In the genomic region with DNA sequence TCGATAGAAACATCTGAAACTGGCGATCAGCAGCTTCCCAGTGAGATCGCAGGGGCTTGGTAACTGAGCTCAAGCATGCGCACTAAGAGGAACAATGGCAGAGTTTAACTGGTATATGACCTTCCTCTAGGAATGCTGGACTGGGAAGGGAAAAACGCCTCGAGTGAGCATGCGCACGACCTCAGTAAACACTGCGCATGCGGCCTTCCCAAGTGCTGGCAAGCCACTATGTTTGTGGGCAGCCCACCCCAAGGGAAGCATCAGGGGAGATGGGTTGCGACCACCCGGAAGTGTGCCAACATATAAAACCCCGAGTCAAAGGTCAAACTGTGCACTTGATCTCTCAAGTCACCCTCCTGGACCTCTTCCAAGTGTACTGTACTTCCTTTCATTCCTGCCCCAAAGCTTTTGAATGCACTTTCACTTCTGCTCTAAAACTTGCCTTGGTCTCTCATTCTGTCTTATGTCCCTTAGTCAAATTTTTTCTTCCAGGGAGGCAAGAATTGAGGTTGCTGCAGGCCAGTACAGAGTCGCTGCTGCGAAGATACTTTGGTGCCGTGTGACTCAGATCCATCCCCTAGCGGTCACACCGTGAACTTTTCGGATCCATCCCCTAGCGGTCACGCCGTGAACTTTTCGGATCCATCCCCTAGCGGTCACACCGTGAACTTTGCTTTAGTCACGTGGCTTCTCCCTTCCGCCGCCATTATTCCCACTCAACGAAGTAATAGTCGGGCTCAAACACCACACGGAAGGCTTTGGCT, we compare ENCODE assay signal across 8 cellular contexts.
A peak's percentile ranks its signal among the peaks of the same experiment; 100 is the strongest.
DNase-seq lines count a peak whose midpoint lies in the region; ATAC-seq, FAIRE-seq and TF ChIP-seq lines count a peak whose summit lies in the region.

No MANE protein-coding gene starts in this region.

- H3K36me3 ChIP-seq in iPS DF 6.9 (ENCODE audit: control insufficient read depth, insufficient read depth, low read length) (no peaks in the 10 kb centered on the region), skeletal muscle tissue (ENCODE audit: control insufficient read depth in 3 of 3, insufficient read depth in 3 of 3, low read length in 3 of 3) (no peaks in the 10 kb centered on the region)

- FAIRE-seq in RCC 7860 (lab: Jason Lieb, UNC) = no peak

- H3K9me3 Mint-ChIP-seq in activated naive CD4-positive, alpha-beta T cell treated with anti-CD3 and anti-CD28 coated beads for 36 hours = no peaks in the 10 kb centered on the region
- no peaks in the 10 kb centered on the region for H3K9me3 Mint-ChIP-seq in activated T-cell treated with anti-CD3 and anti-CD28 coated beads, Interleukin-2, amount 50 U/mL, for 72 hours

- no peak for DNase-seq in HFF-Myc (ENCODE audit: extremely low read depth, low read depth)
- DNase-seq in astrocyte of the spinal cord (ENCODE audit: low read depth, low spot score) = no peak
- DNase-seq in iPS DF 6.9 (ENCODE audit: low read depth, low spot score) = peak; percentile 81
- DNase-seq in RCC 7860 (ENCODE audit: low spot score) = no peak
- no peak for DNase-seq in HuH-7.5 (ENCODE audit: low spot score)
- no peak for DNase-seq in activated naive CD4-positive, alpha-beta T cell treated with anti-CD3 and anti-CD28 coated beads for 36 hours
- DNase-seq in activated T-cell treated with anti-CD3 and anti-CD28 coated beads, Interleukin-2, amount 50 U/mL, for 72 hours = no peak

- ATAC-seq in activated T-cell treated with anti-CD3 and anti-CD28 coated beads, Interleukin-2, amount 50 U/mL, for 72 hours (replicated peaks in 1 of 2) = no peak

- H3K4me1 ChIP-seq in iPS DF 6.9 (ENCODE audit: control insufficient read depth, insufficient read depth, low read length) (no peaks in the 10 kb centered on the region), skeletal muscle tissue (ENCODE audit: control insufficient read depth in 3 of 3, insufficient read depth in 3 of 3, low read length in 3 of 3) (peaks cover 27 to 29% (median 29%) of the 10 kb centered on the region in 3 donors)

- H3K27me3 Mint-ChIP-seq in activated naive CD4-positive, alpha-beta T cell treated with anti-CD3 and anti-CD28 coated beads for 36 hours (ENCODE audit: low read depth) = peaks cover 13% of the 10 kb centered on the region
- peaks cover 29% of the 10 kb centered on the region for H3K27me3 Mint-ChIP-seq in activated T-cell treated with anti-CD3 and anti-CD28 coated beads, Interleukin-2, amount 50 U/mL, for 72 hours (ENCODE audit: low read depth)

- H3K9me3 ChIP-seq in iPS DF 6.9 (ENCODE audit: control insufficient read depth, insufficient read depth, low read length) (no peaks in the 10 kb centered on the region), skeletal muscle tissue (ENCODE audit: control insufficient read depth in 3 of 3, low read length in 3 of 3) (no peaks in the 10 kb centered on the region)

- no peaks in the 10 kb centered on the region for H3K4me1 Mint-ChIP-seq in activated naive CD4-positive, alpha-beta T cell treated with anti-CD3 and anti-CD28 coated beads for 36 hours (ENCODE audit: low read depth)
- no peaks in the 10 kb centered on the region for H3K4me1 Mint-ChIP-seq in activated T-cell treated with anti-CD3 and anti-CD28 coated beads, Interleukin-2, amount 50 U/mL, for 72 hours (ENCODE audit: low read depth)

- no peak overlapping the region for H3K4me3 Mint-ChIP-seq in activated naive CD4-positive, alpha-beta T cell treated with anti-CD3 and anti-CD28 coated beads for 36 hours
- H3K4me3 Mint-ChIP-seq in activated T-cell treated with anti-CD3 and anti-CD28 coated beads, Interleukin-2, amount 50 U/mL, for 72 hours = no peak overlapping the region

- H3K9ac ChIP-seq in skeletal muscle tissue (ENCODE audit: low read depth in 1 of 3, low read length in 3 of 3) = no peak overlapping the region

- in situ Hi-C loops in astrocyte of the spinal cord (cut with HindIII; ENCODE audit: low sequenced_read_pairs) = no loop called here

- TF ChIP-seq CTCF in HFF-Myc (IDR thresholded peaks at IDR 0.05; ENCODE audit: low read depth, low read length, missing control alignments) = peak; percentile 46
- TF ChIP-seq CTCF in astrocyte of the spinal cord (IDR thresholded peaks at IDR 0.05; ENCODE audit: low read depth, low read length) = peak; percentile 57

- intact Hi-C loops in activated naive CD4-positive, alpha-beta T cell treated with anti-CD3 and anti-CD28 coated beads for 36 hours (cut with micrococcal nuclease) = no loop called here

- H3K4me3 ChIP-seq in HFF-Myc (replicated peaks; ENCODE audit: low read depth, low read length) (no peak overlapping the region), astrocyte of the spinal cord (ENCODE audit: low read depth, low read length) (no peak overlapping the region), iPS DF 6.9 (ENCODE audit: low read length) (no peak overlapping the region), skeletal muscle tissue (ENCODE audit: low read length in 3 of 3) (no peak overlapping the region)

- H3K36me3 Mint-ChIP-seq in activated naive CD4-positive, alpha-beta T cell treated with anti-CD3 and anti-CD28 coated beads for 36 hours (ENCODE audit: low read depth) = no peaks in the 10 kb centered on the region
- H3K36me3 Mint-ChIP-seq in activated T-cell treated with anti-CD3 and anti-CD28 coated beads, Interleukin-2, amount 50 U/mL, for 72 hours (ENCODE audit: insufficient read depth in 2 of 2) = peaks cover 0 to 2% of the 10 kb centered on the region in 2 donors

- CTCF ChIA-PET in activated naive CD4-positive, alpha-beta T cell treated with anti-CD3 and anti-CD28 coated beads for 36 hours (lab: Charles Lee) = no interaction called here

- no CpG with 5 or more reads among the region's 31 CpGs for WGBS in iPS DF 6.9 (ENCODE audit: insufficient coverage, insufficient read length)

- H3K27me3 ChIP-seq in iPS DF 6.9 (ENCODE audit: control insufficient read depth, insufficient read depth, low read length) (no peaks in the 10 kb centered on the region), skeletal muscle tissue (ENCODE audit: control insufficient read depth in 3 of 3, insufficient read depth in 3 of 3, low read length in 3 of 3) (no peaks in the 10 kb centered on the region)

- H3K27ac ChIP-seq in iPS DF 6.9 (ENCODE audit: low read length) = no peak overlapping the region
- H3K27ac ChIP-seq in skeletal muscle tissue (ENCODE audit: low read depth, low read length) = peak overlapping the region; percentile 65

- no peak overlapping the region for H3K27ac Mint-ChIP-seq in activated naive CD4-positive, alpha-beta T cell treated with anti-CD3 and anti-CD28 coated beads for 36 hours
- no peak overlapping the region for H3K27ac Mint-ChIP-seq in activated T-cell treated with anti-CD3 and anti-CD28 coated beads, Interleukin-2, amount 50 U/mL, for 72 hours
